In the genomic region with DNA sequence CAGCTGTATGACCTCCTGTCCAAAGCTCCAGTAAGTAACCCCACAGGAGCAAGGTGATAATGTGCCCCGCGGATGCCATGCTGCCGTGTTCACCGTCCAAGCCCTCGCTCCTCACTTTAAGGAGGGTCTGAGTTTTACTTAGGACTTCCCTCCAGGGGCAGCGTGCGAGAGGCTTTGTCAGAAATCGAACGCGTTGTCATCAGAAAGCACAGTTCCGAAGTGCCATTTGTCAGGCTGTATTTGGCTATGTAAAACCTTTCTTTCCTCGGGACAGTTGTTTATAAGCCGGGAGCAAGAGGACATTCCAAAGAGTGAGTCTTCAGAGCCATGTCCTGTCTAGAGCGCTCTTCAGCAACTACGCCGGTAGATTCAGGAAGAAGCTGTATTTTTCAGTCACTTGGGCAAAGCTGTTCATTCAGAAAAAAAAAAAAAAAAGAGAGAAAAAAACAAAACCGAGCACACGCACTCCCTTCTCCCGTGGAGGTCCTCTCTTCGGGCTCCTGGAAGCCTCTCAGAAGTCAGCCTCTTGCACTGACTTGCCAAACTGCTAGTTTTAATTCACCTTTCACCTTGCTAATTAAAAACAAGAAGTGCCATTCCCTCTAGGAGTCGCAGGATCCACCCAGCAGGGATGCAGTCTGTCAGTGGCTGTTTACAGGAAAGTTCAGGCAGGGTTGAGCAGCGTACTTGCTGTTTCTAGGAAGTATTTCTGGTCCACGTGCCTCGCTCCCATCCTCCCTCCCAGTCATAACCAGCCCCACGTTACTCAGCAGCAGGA, we compare ENCODE assay signal across 10 cellular contexts. TPM values are rescaled to one million over a fixed set of nuclear protein-coding genes. Genes with fewer than 3 reads are reported as not detected.
DNase-seq lines count a peak whose midpoint lies in the region; ATAC-seq and TF ChIP-seq lines count a peak whose summit lies in the region.
"Had no signal": no experiment of that assay in that cellular context is flagged by ENCODE, and none has a peak within 500 bp of the region (broad histone marks: within the 10 kb centered on the region; RNA-seq: fewer than 3 reads in every experiment).

A gene (minus strand): TSS at position 676 of the 778 bp plus-strand sequence.

- DNase-seq in GM12865 (ENCODE audit: low read depth) (peak; percentile 9), iPS DF 6.9 (ENCODE audit: low read depth, low spot score) (no peak), NCI-H1092 treated with DMSO at 0.1 percent for 48 hours (lab: John Stamatoyannopoulos, UW) (no peak), T-helper 17 cell (no peak)
- DNase-seq in activated T-cell treated with anti-CD3 and anti-CD28 coated beads, Interleukin-2, amount 50 U/mL, for 4 hours = no peak

- H3K27ac ChIP-seq in iPS DF 6.9 (ENCODE audit: low read length) = no peak within 1 kb of the TSS

- H3K4me2 ChIP-seq in skeletal muscle satellite cell (ENCODE audit: low read length) = peak within 1 kb of the TSS; percentile 77

- H3K27ac Mint-ChIP-seq in T-helper 17 cell = no peak within 1 kb of the TSS

- ATAC-seq in SK-N-SH treated with all-trans-retinoic acid at 6 μM for 48 hours (peak; percentile 92), GM19035 (IDR thresholded peaks at IDR 0.05; ENCODE audit: unreplicated experiment) (no peak), T-helper 17 cell (no peak)
- no peak for ATAC-seq in activated T-cell treated with anti-CD3 and anti-CD28 coated beads, Interleukin-2, amount 50 U/mL, for 4 hours
- ATAC-seq: K562 had no signal

- no peaks in the 10 kb centered on the region for H3K36me3 Mint-ChIP-seq in T-helper 17 cell (ENCODE audit: low read depth)
- H3K36me3 Mint-ChIP-seq in activated T-cell treated with anti-CD3 and anti-CD28 coated beads, Interleukin-2, amount 50 U/mL, for 4 hours (ENCODE audit: insufficient read depth) = no peaks in the 10 kb centered on the region

- WGBS in iPS DF 6.9 (ENCODE audit: insufficient coverage, insufficient read length) = no CpG with 5 or more reads among the region's 25 CpGs

- no peaks in the 10 kb centered on the region for H3K9me3 ChIP-seq in iPS DF 6.9 (ENCODE audit: control insufficient read depth, insufficient read depth, low read length)
- H3K9me3 ChIP-seq in skeletal muscle satellite cell (replicated peaks; ENCODE audit: low read length) = no peaks in the 10 kb centered on the region
- no peaks in the 10 kb centered on the region for H3K9me3 ChIP-seq in T-helper 17 cell (ENCODE audit: control insufficient read depth, low read length, poor library complexity, severe bottlenecking)

- H3K36me3 ChIP-seq in iPS DF 6.9 (ENCODE audit: control insufficient read depth, insufficient read depth, low read length) (no peaks in the 10 kb centered on the region), skeletal muscle satellite cell (ENCODE audit: insufficient read depth, low read length) (no peaks in the 10 kb centered on the region)

- H3K27me3 ChIP-seq in iPS DF 6.9 (ENCODE audit: control insufficient read depth, insufficient read depth, low read length) = no peaks in the 10 kb centered on the region
- H3K27me3 ChIP-seq in skeletal muscle satellite cell (ENCODE audit: control insufficient read depth, insufficient read depth, low read length) = peaks cover 47% of the 10 kb centered on the region

- H3K9ac ChIP-seq in skeletal muscle satellite cell (ENCODE audit: low read depth, low read length) = no peak within 1 kb of the TSS

- H3K27me3 Mint-ChIP-seq in T-helper 17 cell = no peaks in the 10 kb centered on the region
- peaks cover 4% of the 10 kb centered on the region for H3K27me3 Mint-ChIP-seq in activated T-cell treated with anti-CD3 and anti-CD28 coated beads, Interleukin-2, amount 50 U/mL, for 4 hours (ENCODE audit: low read depth)

- H3K4me1 ChIP-seq in iPS DF 6.9 (ENCODE audit: control insufficient read depth, insufficient read depth, low read length) (no peaks in the 10 kb centered on the region), skeletal muscle satellite cell (ENCODE audit: control insufficient read depth, insufficient read depth, low read length) (no peaks in the 10 kb centered on the region)

- H3K4me3 Mint-ChIP-seq in T-helper 17 cell = no peak within 1 kb of the TSS
- H3K4me3 Mint-ChIP-seq in activated T-cell treated with anti-CD3 and anti-CD28 coated beads, Interleukin-2, amount 50 U/mL, for 4 hours = no peak within 1 kb of the TSS

- no peaks in the 10 kb centered on the region for H3K4me1 Mint-ChIP-seq in T-helper 17 cell
- no peaks in the 10 kb centered on the region for H3K4me1 Mint-ChIP-seq in activated T-cell treated with anti-CD3 and anti-CD28 coated beads, Interleukin-2, amount 50 U/mL, for 4 hours (ENCODE audit: low read depth)

- no peak for TF ChIP-seq CTCF in GM12865 (IDR thresholded peaks at IDR 0.05; ENCODE audit: insufficient read depth, low read depth, low read length, missing control alignments)

- peak within 1 kb of the TSS; percentile 51 for H3K4me3 ChIP-seq in GM12865 (ENCODE audit: low read depth, low read length)
- H3K4me3 ChIP-seq in iPS DF 6.9 (ENCODE audit: low read length) = peak within 1 kb of the TSS; percentile 36; the same call in 1 of the 2 replicates
- peak within 1 kb of the TSS; percentile 59 for H3K4me3 ChIP-seq in skeletal muscle satellite cell (ENCODE audit: low read length)
- H3K4me3 ChIP-seq: K562 had no signal

- H3K9me3 Mint-ChIP-seq in activated T-cell treated with anti-CD3 and anti-CD28 coated beads, Interleukin-2, amount 50 U/mL, for 4 hours = peaks cover 4% of the 10 kb centered on the region

TF ChIP-seq in SK-N-SH treated with all-trans-retinoic acid at 6 μM for 48 hours, 23 proteins besides CTCF, POLR2A, EP300 and RAD21:
- TF ChIP-seq ESRRG (CRISPR knock-in tag; IDR thresholded peaks at IDR 0.05) (no peak), PPARA (CRISPR knock-in tag; IDR thresholded peaks at IDR 0.05; ENCODE audit: borderline replicate concordance) (no peak), RARB (CRISPR knock-in tag; IDR thresholded peaks at IDR 0.05) (no peak), SNAI2 (CRISPR knock-in tag; IDR thresholded peaks at IDR 0.05) (no peak)
- TF ChIP-seq, protein P1, sequence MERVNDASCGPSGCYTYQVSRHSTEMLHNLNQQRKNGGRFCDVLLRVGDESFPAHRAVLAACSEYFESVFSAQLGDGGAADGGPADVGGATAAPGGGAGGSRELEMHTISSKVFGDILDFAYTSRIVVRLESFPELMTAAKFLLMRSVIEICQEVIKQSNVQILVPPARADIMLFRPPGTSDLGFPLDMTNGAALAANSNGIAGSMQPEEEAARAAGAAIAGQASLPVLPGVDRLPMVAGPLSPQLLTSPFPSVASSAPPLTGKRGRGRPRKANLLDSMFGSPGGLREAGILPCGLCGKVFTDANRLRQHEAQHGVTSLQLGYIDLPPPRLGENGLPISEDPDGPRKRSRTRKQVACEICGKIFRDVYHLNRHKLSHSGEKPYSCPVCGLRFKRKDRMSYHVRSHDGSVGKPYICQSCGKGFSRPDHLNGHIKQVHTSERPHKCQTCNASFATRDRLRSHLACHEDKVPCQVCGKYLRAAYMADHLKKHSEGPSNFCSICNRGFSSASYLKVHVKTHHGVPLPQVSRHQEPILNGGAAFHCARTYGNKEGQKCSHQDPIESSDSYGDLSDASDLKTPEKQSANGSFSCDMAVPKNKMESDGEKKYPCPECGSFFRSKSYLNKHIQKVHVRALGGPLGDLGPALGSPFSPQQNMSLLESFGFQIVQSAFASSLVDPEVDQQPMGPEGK (CRISPR knock-in tag; IDR thresholded peaks at IDR 0.05; ENCODE audit: borderline replicate concordance) = no peak

RNA-seq across cellular contexts. Expression of the gene that starts here (rescaled TPM):
- total RNA-seq in skeletal muscle satellite cell (2012; rRNA removed) = 0.51 and 1.7 TPM in 2 replicates
- total RNA-seq in T-helper 17 cell = not detected
- not detected for total RNA-seq in activated T-cell treated with anti-CD3 and anti-CD28 coated beads, Interleukin-2, amount 50 U/mL, for 4 hours
- total RNA-seq: mononuclear cell had no signal
